In the genomic region with DNA sequence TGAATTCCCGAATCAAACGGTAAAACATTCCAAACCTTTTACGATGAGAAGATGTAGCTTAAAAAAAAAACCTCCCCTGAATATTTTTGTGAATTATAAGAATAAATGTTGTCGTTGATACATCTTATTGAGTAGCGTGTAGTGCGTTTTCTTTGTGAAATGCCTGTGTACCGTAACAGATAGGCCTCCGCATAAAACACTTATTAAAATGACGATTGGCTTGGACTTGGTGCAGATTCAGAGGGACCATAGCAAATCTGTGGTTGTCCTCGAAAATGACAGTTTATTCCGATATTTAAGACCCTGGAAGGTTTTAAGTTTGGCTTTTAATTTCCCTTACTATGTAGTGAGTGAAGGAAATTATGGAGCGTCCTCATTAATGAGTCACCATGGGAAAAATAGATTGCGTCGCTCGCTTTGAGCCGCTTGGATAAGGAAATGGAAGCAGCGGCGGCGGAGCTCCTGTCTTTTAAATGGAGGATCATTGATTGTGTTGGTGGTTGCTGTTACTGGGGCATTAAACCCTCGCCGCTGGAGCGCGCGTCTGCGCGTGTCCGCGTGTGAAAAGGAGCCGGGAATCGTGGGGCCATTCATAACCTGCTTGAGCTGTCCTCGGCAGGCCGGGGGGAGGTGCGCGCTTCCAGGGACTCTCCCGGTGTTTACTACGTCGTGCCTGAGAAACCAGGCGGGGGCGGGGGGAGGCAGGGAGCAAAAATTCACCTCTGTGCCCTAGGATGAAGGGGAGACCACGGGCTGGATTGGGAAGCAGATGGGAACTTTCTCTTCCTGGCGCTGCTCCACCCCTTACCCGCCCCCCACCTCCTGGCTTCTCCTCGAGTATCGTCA, we compare ENCODE assay signal across 8 cellular contexts. TPM values are rescaled to one million over a fixed set of nuclear protein-coding genes. Genes with fewer than 3 reads are reported as not detected.
DNase-seq lines count a peak whose midpoint lies in the region; ATAC-seq and TF ChIP-seq lines count a peak whose summit lies in the region.

No MANE protein-coding gene starts in this region.

- peak; percentile 99 for DNase-seq in NCI-H2171 treated with DMSO at 0.1 percent for 48 hours (lab: John Stamatoyannopoulos, UW)
- DNase-seq in caudate nucleus (lab: John Stamatoyannopoulos, UW) = peak in 59 of 61 donors; percentile 18 to 94 (median 80)
- peak; percentile 95 for DNase-seq in islet precursor cell
- peak; percentile 60 for DNase-seq in smooth muscle cell (lab: John Stamatoyannopoulos, UW; ENCODE audit: unreplicated experiment)

- peak overlapping the region; percentile 90 for H3K4me2 ChIP-seq in smooth muscle cell

- H3K9ac ChIP-seq in smooth muscle cell (ENCODE audit: low read depth) = peak overlapping the region; percentile 90

- peaks cover 25% of the 10 kb centered on the region for H4K20me1 ChIP-seq in smooth muscle cell (ENCODE audit: low read depth)

- ATAC-seq in HG03159 (IDR thresholded peaks at IDR 0.05; ENCODE audit: unreplicated experiment) = no peak
- no peak for ATAC-seq in HG02571 (IDR thresholded peaks at IDR 0.05; ENCODE audit: unreplicated experiment)

- no peak for TF ChIP-seq CTCF in VCaP (conservative IDR thresholded peaks at IDR 0.05)
- TF ChIP-seq CTCF in smooth muscle cell (IDR thresholded peaks at IDR 0.05; ENCODE audit: borderline replicate concordance, insufficient read depth, poor library complexity, severe bottlenecking) = no peak

- under 1% methylated on average over 44 of the region's 44 CpGs for WGBS in smooth muscle cell (ENCODE audit: low lambda C conversion rate)

- peak; percentile 67 for TF ChIP-seq POLR2A in GM19099 (IDR thresholded peaks at IDR 0.05; ENCODE audit: extremely low read depth, insufficient read length, low read depth)

- peak overlapping the region; percentile 98 for H3K27ac ChIP-seq in VCaP
- H3K27ac ChIP-seq in caudate nucleus (ENCODE audit: low read depth, low read length) = peak overlapping the region; percentile 95
- peak overlapping the region; percentile 97 for H3K27ac ChIP-seq in smooth muscle cell (ENCODE audit: low read depth)

- peak overlapping the region; percentile 50 for H2AFZ ChIP-seq in smooth muscle cell (ENCODE audit: low read depth)

- no peaks in the 10 kb centered on the region for H3K9me3 ChIP-seq in smooth muscle cell (replicated peaks; ENCODE audit: low read depth)

- peaks cover 19% of the 10 kb centered on the region for H3K4me1 ChIP-seq in smooth muscle cell (ENCODE audit: low read depth)

- H3F3A ChIP-seq in smooth muscle cell (ENCODE audit: low read depth) = peaks cover 3% of the 10 kb centered on the region

- peaks cover 60% of the 10 kb centered on the region for H3K79me2 ChIP-seq in smooth muscle cell (ENCODE audit: low read depth)

- no peaks in the 10 kb centered on the region for H3K27me3 ChIP-seq in smooth muscle cell (ENCODE audit: low read depth)

- peak overlapping the region; percentile 80 for H3K4me3 ChIP-seq in smooth muscle cell

- H3K36me3 ChIP-seq in smooth muscle cell (ENCODE audit: low read depth) = no peaks in the 10 kb centered on the region

RNA-seq across cellular contexts. Expression of gene SPEN, which starts 1.6 kb away (rescaled TPM):
- 24.9 and 28.7 TPM in 2 replicates for total RNA-seq in smooth muscle cell
- 10.6 and 20.0 TPM in 2 replicates for polyA plus RNA-seq in smooth muscle cell

RNA-seq across cellular contexts. Expression of gene UQCRHL, which starts 41.7 kb away (rescaled TPM):
- total RNA-seq in smooth muscle cell = 3.9 and 4.4 TPM in 2 replicates
- 1.1 and 1.6 TPM in 2 replicates for polyA plus RNA-seq in smooth muscle cell
